1 cellular context compared by ENCODE assay signal in genomic region chr17:7650509-7651096, GRCh38.
A peak's percentile ranks its signal among the peaks of the same experiment; 100 is the strongest.
TF ChIP-seq lines count a peak whose summit lies in the region.

TSS of gene ATP1B2 (plus strand) at chr17:7650926. CDS start at chr17:7651519, 593 bp downstream.

TF ChIP-seq in HEK293, 187 proteins besides CTCF, POLR2A, EP300 and RAD21 (continued from another document):
- TF ChIP-seq PRDM10 (tag by site-specific recombination; IDR thresholded peaks at IDR 0.05) (0 out of 2 replicates have a peak, but pooled peaks have one; percentile 12), IKZF3 (tag by site-specific recombination; IDR thresholded peaks at IDR 0.05) (0 out of 2 replicates have a peak, but pooled peaks have one; percentile 45), ZNF843 (tag by site-specific recombination; IDR thresholded peaks at IDR 0.05) (no peak), ZBTB48 (tag by site-specific recombination; IDR thresholded peaks at IDR 0.05) (peak; percentile 57; the same call in 1 of the 2 replicates), ZSCAN30 (tag by site-specific recombination; IDR thresholded peaks at IDR 0.05) (no peak), BCL11A (tag by site-specific recombination; IDR thresholded peaks at IDR 0.05; ENCODE audit: low read depth) (no peak), ZBTB26 (tag by site-specific recombination; optimal IDR thresholded peaks at IDR 0.05) (peak; percentile 54), ZFHX2 (tag by site-specific recombination; conservative IDR thresholded peaks at IDR 0.05) (peak; percentile 46), ZNF335 (tag by site-specific recombination; conservative IDR thresholded peaks at IDR 0.05) (no peak), REPIN1 (tag by site-specific recombination; IDR thresholded peaks at IDR 0.05; ENCODE audit: low read depth) (no peak), GLIS2 (tag by site-specific recombination; IDR thresholded peaks at IDR 0.05) (peak; percentile 68), KLF10 (tag by site-specific recombination; IDR thresholded peaks at IDR 0.05) (peak; percentile 35; the same call in 1 of the 2 replicates), KLF1 (tag by site-specific recombination; IDR thresholded peaks at IDR 0.05) (peak; percentile 89), ZNF114 (tag by site-specific recombination; IDR thresholded peaks at IDR 0.05) (peak; percentile 41; the same call in 1 of the 2 replicates), ZNF366 (tag by site-specific recombination; conservative IDR thresholded peaks at IDR 0.05) (peak; percentile 59), SP3 (tag by site-specific recombination; IDR thresholded peaks at IDR 0.05) (peak; percentile 83), ZNF341 (tag by site-specific recombination; IDR thresholded peaks at IDR 0.05; ENCODE audit: low read depth) (peak; percentile 59), ZNF830 (tag by site-specific recombination; IDR thresholded peaks at IDR 0.05; ENCODE audit: low read depth) (no peak), ZNF610 (tag by site-specific recombination; IDR thresholded peaks at IDR 0.05; ENCODE audit: borderline replicate concordance) (no peak), ZNF398 (tag by site-specific recombination; IDR thresholded peaks at IDR 0.05) (peak; percentile 81), ZBTB17 (tag by site-specific recombination; IDR thresholded peaks at IDR 0.05) (peak; percentile 87), ZNF248 (tag by site-specific recombination; IDR thresholded peaks at IDR 0.05) (no peak), GLIS1 (tag by site-specific recombination; IDR thresholded peaks at IDR 0.05) (peak; percentile 78), ZNF394 (tag by site-specific recombination; IDR thresholded peaks at IDR 0.05; ENCODE audit: borderline replicate concordance) (peak; percentile 66; the same call in 1 of the 2 replicates), EGR2 (tag by site-specific recombination; IDR thresholded peaks at IDR 0.05; ENCODE audit: low read depth) (peak; percentile 33), PATZ1 (tag by site-specific recombination; IDR thresholded peaks at IDR 0.05) (peak; percentile 76)
